ENCODE assay signal across 19 cellular contexts in the genomic region with DNA sequence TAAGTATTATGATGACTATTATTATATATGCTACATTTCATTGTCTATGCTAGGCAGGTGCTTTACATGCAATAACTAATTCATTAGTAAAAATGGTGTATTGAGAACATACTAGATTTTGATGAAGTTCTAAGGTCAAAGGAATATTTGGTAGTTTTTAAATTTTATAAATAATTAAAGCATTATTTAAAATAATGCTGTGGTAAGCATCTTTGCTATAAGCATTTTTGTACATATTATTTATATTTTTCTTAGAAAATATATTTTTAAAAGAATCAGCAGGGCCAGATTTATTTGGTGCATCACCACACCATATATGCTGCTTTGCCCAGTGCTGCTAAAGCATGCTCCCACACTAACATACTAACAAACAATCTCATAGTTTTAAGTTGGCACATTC.
DNase-seq lines count a peak whose midpoint lies in the region; ATAC-seq, FAIRE-seq and TF ChIP-seq lines count a peak whose summit lies in the region.
"Had no signal": no experiment of that assay in that cellular context is flagged by ENCODE, and none has a peak within 500 bp of the region (broad histone marks: within the 10 kb centered on the region; RNA-seq: fewer than 3 reads in every experiment).

No MANE protein-coding gene starts in this region.

- peaks cover 2% of the 10 kb centered on the region for H3K9me3 ChIP-seq in IMR-90 (ENCODE audit: control insufficient read depth, insufficient read depth, low read length)
- no peaks in the 10 kb centered on the region for H3K9me3 ChIP-seq in ovary
- H3K9me3 ChIP-seq: A549; BLaER1 treated with 17β-estradiol and CSF1 and Interleukin-3, amounts not matched to agents 10 nM and 100 nM; Caco-2 had no signal

- no peak overlapping the region for H2AFZ ChIP-seq in IMR-90 (replicated peaks; ENCODE audit: low read length, poor library complexity)

- no peak for ATAC-seq in IMR-90 (ENCODE audit: low read depth)
- ATAC-seq: A549; CD8-positive, alpha-beta T cell had no signal

- no peak for TF ChIP-seq RAD21 in IMR-90 (IDR thresholded peaks at IDR 0.05; ENCODE audit: low read length)

- no peak for TF ChIP-seq EP300 in ovary (IDR thresholded peaks at IDR 0.05)

- no peak overlapping the region for H3K18ac ChIP-seq in IMR-90 (ENCODE audit: low read depth, low read length)

- DNase-seq in IMR-90, result no peak
- no peak for DNase-seq in ovary
- DNase-seq in HUDEP-2 (lab: John Stamatoyannopoulos, UW; ENCODE audit: unreplicated experiment in 76 of 76), result no peak
- no peak for DNase-seq in NCI-H82 (lab: John Stamatoyannopoulos, UW)
- DNase-seq: 8988T; AML-193; Caco-2; Calu3; CD4-positive, alpha-beta T cell; CD8-positive, alpha-beta T cell; DMS79 treated with DMSO at 0.1 percent for 48 hours; GF-D8 had no signal

- BruUV-seq in IMR-90 (replicated peaks; lab: Mats Ljungman, UMichigan), result no TSS peak

- no peak overlapping the region for H2AK9ac ChIP-seq in IMR-90 (replicated peaks; ENCODE audit: low read depth, low read length, poor library complexity)

- H4K20me1 ChIP-seq in IMR-90 (ENCODE audit: insufficient read depth, low read length), result no peaks in the 10 kb centered on the region
- H4K20me1 ChIP-seq: BLaER1 treated with 17β-estradiol and CSF1 and Interleukin-3, amounts not matched to agents 10 nM and 100 nM had no signal

- H3K4ac ChIP-seq in IMR-90 (ENCODE audit: low read depth, low read length), result no peak overlapping the region

- H4K5ac ChIP-seq in IMR-90 (ENCODE audit: low read depth, low read length), result no peak overlapping the region

- no peak overlapping the region for H4K91ac ChIP-seq in IMR-90 (ENCODE audit: insufficient read depth, low read depth, low read length)

- no peak overlapping the region for H4K8ac ChIP-seq in IMR-90 (ENCODE audit: low read depth in 2 of 2, low read length in 2 of 2)

- dilution Hi-C loops in IMR-90 (cut with HindIII; ENCODE audit: low sequenced_read_pairs, unreplicated experiment), result no loop called here

- intact Hi-C loops in IMR-90 (cut with micrococcal nuclease) (no loop called here), ovary (cut with DNase I) (no loop called here)

- H3K36me3 ChIP-seq in IMR-90 (ENCODE audit: control insufficient read depth, insufficient read depth, low read length) (no peaks in the 10 kb centered on the region), ovary (no peaks in the 10 kb centered on the region)
- H3K36me3 ChIP-seq: BLaER1 treated with 17β-estradiol and CSF1 and Interleukin-3, amounts not matched to agents 10 nM and 100 nM had no signal

- H3K4me3 ChIP-seq in IMR-90 (ENCODE audit: insufficient read depth, low read depth, low read length), result no peak overlapping the region
- H3K4me3 ChIP-seq in ovary, result no peak overlapping the region
- H3K4me3 ChIP-seq: A549; BLaER1 treated with 17β-estradiol and CSF1 and Interleukin-3, amounts not matched to agents 10 nM and 100 nM had no signal

- no peaks in the 10 kb centered on the region for H3K9me1 ChIP-seq in IMR-90 (ENCODE audit: insufficient read depth, low read length)

- H2BK120ac ChIP-seq in IMR-90 (ENCODE audit: low read depth, low read length), result no peak overlapping the region

- H3K27ac ChIP-seq in IMR-90 (ENCODE audit: insufficient read depth, low read length) (no peak overlapping the region), ovary (no peak overlapping the region)
- H3K27ac ChIP-seq: A549; BLaER1 treated with 17β-estradiol and CSF1 and Interleukin-3, amounts not matched to agents 10 nM and 100 nM; C4-2B had no signal

- H3K56ac ChIP-seq in IMR-90 (ENCODE audit: extremely low read depth, insufficient read depth, low read length), result no peak overlapping the region

- TF ChIP-seq POLR2A in IMR-90 (IDR thresholded peaks at IDR 0.05; ENCODE audit: low read depth, low read length), result no peak
- no peak for TF ChIP-seq POLR2A in ovary (IDR thresholded peaks at IDR 0.05)

- no peak overlapping the region for H2AK5ac ChIP-seq in IMR-90 (ENCODE audit: low read depth, low read length)

- no peak overlapping the region for H3K4me2 ChIP-seq in IMR-90 (ENCODE audit: low read depth, low read length)
- H3K4me2 ChIP-seq: A549; BLaER1 treated with 17β-estradiol and CSF1 and Interleukin-3, amounts not matched to agents 10 nM and 100 nM had no signal

- H3K4me1 ChIP-seq in IMR-90 (ENCODE audit: control insufficient read depth, insufficient read depth, low read length), result no peaks in the 10 kb centered on the region
- no peaks in the 10 kb centered on the region for H3K4me1 ChIP-seq in ovary (ENCODE audit: insufficient read depth)
- H3K4me1 ChIP-seq: A549; BLaER1 treated with 17β-estradiol and CSF1 and Interleukin-3, amounts not matched to agents 10 nM and 100 nM; Caco-2 had no signal

- no peak overlapping the region for H3K14ac ChIP-seq in IMR-90 (replicated peaks; ENCODE audit: low read depth, low read length)

- no peak overlapping the region for H2BK15ac ChIP-seq in IMR-90 (ENCODE audit: low read depth, low read length)

- CTCF ChIA-PET in IMR-90 (lab: Yijun Ruan, JAX), result no interaction called here

- no peak overlapping the region for H3K23ac ChIP-seq in IMR-90 (ENCODE audit: low read depth, low read length)

- H3K27me3 ChIP-seq in IMR-90 (ENCODE audit: control insufficient read depth, insufficient read depth, low read length), result no peaks in the 10 kb centered on the region
- no peaks in the 10 kb centered on the region for H3K27me3 ChIP-seq in ovary
- H3K27me3 ChIP-seq: BLaER1 treated with 17β-estradiol and CSF1 and Interleukin-3, amounts not matched to agents 10 nM and 100 nM had no signal

- no peak overlapping the region for H3K9ac ChIP-seq in IMR-90 (ENCODE audit: low read depth, low read length)
- H3K9ac ChIP-seq: BLaER1 treated with 17β-estradiol and CSF1 and Interleukin-3, amounts not matched to agents 10 nM and 100 nM had no signal

- in situ Hi-C loops in IMR-90 (cut with MboI; ENCODE audit: low sequenced_read_pairs), result no loop called here

- H3K79me1 ChIP-seq in IMR-90 (ENCODE audit: low read depth in 1 of 2, low read length in 2 of 2), result no peaks in the 10 kb centered on the region

- no peak overlapping the region for H2BK20ac ChIP-seq in IMR-90 (ENCODE audit: low read depth, low read length)

- POLR2A ChIA-PET in IMR-90 (lab: Charles Lee; ENCODE audit: unreplicated experiment), result no interaction called here

- no peak overlapping the region for H2BK5ac ChIP-seq in IMR-90 (ENCODE audit: low read depth, low read length, poor library complexity, severe bottlenecking)

- FAIRE-seq in endometrium (lab: Jason Lieb, UNC), result peak; percentile 8
- FAIRE-seq: A549, D721Med, GM12891, GM19239 had no signal

- TF ChIP-seq CTCF in IMR-90 (conservative IDR thresholded peaks at IDR 0.05; ENCODE audit: low read depth, low read length) (no peak), ovary (IDR thresholded peaks at IDR 0.05) (no peak)

TF ChIP-seq in IMR-90, 13 proteins besides CTCF, POLR2A, EP300 and RAD21:
- TF ChIP-seq FOS (IDR thresholded peaks at IDR 0.05; ENCODE audit: low read depth, low read length) (no peak), MAFK (IDR thresholded peaks at IDR 0.05; ENCODE audit: low read depth, low read length) (peak; percentile 51; the same call in 1 of the 2 replicates)
